In genomic region chr11:27254744-27255446, GRCh38 we compare ENCODE assay signal across 19 cellular contexts.
A peak's percentile ranks its signal among the peaks of the same experiment; 100 is the strongest.
DNase-seq lines count a peak whose midpoint lies in the region; ATAC-seq and TF ChIP-seq lines count a peak whose summit lies in the region.
"Had no signal": no experiment of that assay in that cellular context is flagged by ENCODE, and none has a peak within 500 bp of the region (broad histone marks: within the 10 kb centered on the region; RNA-seq: fewer than 3 reads in every experiment).

No MANE protein-coding gene starts in this region.

- no peak for TF ChIP-seq CTCF in AG04449 (IDR thresholded peaks at IDR 0.05; ENCODE audit: insufficient read depth, low read length, missing control alignments)
- TF ChIP-seq CTCF in cardiac fibroblast (IDR thresholded peaks at IDR 0.05; ENCODE audit: low read depth, low read length), result no peak
- TF ChIP-seq CTCF in natural killer cell (IDR thresholded peaks at IDR 0.05), result no peak
- TF ChIP-seq CTCF in GM10248 (IDR thresholded peaks at IDR 0.05; ENCODE audit: control extremely low read depth, extremely low read depth, low read depth, missing control alignments), result no peak

- peaks cover 0 to 3% of the 10 kb centered on the region in 2 donors for H3K27me3 Mint-ChIP-seq in natural killer cell (ENCODE audit: low read depth in 2 of 2)

- H3K4me1 Mint-ChIP-seq in natural killer cell, result no peaks in the 10 kb centered on the region
- H3K4me1 Mint-ChIP-seq: CD4-positive, CD25-positive, alpha-beta regulatory T cell had no signal

- H3K4me3 Mint-ChIP-seq in natural killer cell, result no peak overlapping the region
- H3K4me3 Mint-ChIP-seq: CD4-positive, CD25-positive, alpha-beta regulatory T cell had no signal

- CTCF ChIA-PET in AG04449 (lab: Yijun Ruan, JAX), result interaction anchor here (1.9 to 2.8 kb wide), 2 partner anchors 11 to 42 kb away, joined by 7 to 11 read pairs; no protein-coding TSS in a partner anchor
- CTCF ChIA-PET in GM10248 (lab: Yijun Ruan, JAX), result no interaction called here

- no peak overlapping the region for H3K27ac Mint-ChIP-seq in natural killer cell
- H3K27ac Mint-ChIP-seq: CD4-positive, CD25-positive, alpha-beta regulatory T cell had no signal

- no peaks in the 10 kb centered on the region for H3K36me3 Mint-ChIP-seq in natural killer cell
- H3K36me3 Mint-ChIP-seq: CD4-positive, CD25-positive, alpha-beta regulatory T cell had no signal

- DNase-seq in AG04449 (ENCODE audit: low read depth, low spot score) (peak; percentile 88), HCEC 1CT (peak; percentile 42), cardiac fibroblast (ENCODE audit: low read depth in 2 of 2) (peak; percentile 61 to 79), left cardiac atrium (no peak), natural killer cell (no peak), islet precursor cell (no peak), GM10248 (ENCODE audit: extremely low spot score) (no peak)
- DNase-seq: CD4-positive, CD25-positive, alpha-beta regulatory T cell; colonic mucosa; DMS53; left lung; NCI-H2227 treated with DMSO at 0.1 percent for 48 hours; nucleus accumbens; PC-3; T-helper 2 cell; WERI-Rb-1 had no signal

- POLR2A ChIA-PET in AG04449 (lab: Yijun Ruan, JAX) (no interaction called here), GM10248 (lab: Yijun Ruan, JAX) (no interaction called here)

- intact Hi-C loops in left cardiac atrium (cut with DNase I) (no loop called here), natural killer cell (cut with micrococcal nuclease) (no loop called here)

- ATAC-seq in left cardiac atrium, result peak; percentile 15 to 67
- ATAC-seq in natural killer cell, result no peak
- no peak for ATAC-seq in GM18511 (IDR thresholded peaks at IDR 0.05; ENCODE audit: unreplicated experiment)
- ATAC-seq: gastroesophageal sphincter, left lung, PC-3 had no signal

- H3K4me3 ChIP-seq in AG04449 (ENCODE audit: low read depth, low read length) (no peak overlapping the region), cardiac fibroblast (replicated peaks in 1 of 2; ENCODE audit: low read depth in 2 of 2, low read length in 2 of 2) (no peak overlapping the region)
- H3K4me3 ChIP-seq: colonic mucosa, gastroesophageal sphincter, left lung, suprapubic skin had no signal

- peaks cover 0 to 5% of the 10 kb centered on the region in 2 donors for H3K9me3 Mint-ChIP-seq in natural killer cell

Comparison
In these comparisons a context has a peak if more than half of its experiments do, and no peak if none do; other contexts are left out.
1. DNase-seq: peak in AG04449 (single experiment), HCEC 1CT (single experiment) and cardiac fibroblast (2 of 2); none in left cardiac atrium (single experiment), natural killer cell (single experiment), islet precursor cell (single experiment) and GM10248 (single experiment).
2. ATAC-seq: peak in left cardiac atrium (2 of 2); none in natural killer cell (0 of 3) and GM18511 (single experiment).